9 cellular contexts compared by ENCODE assay signal in genomic region chr16:68257251-68257905, GRCh38. TPM values are rescaled to one million over a fixed set of nuclear protein-coding genes. Genes with fewer than 3 reads are reported as not detected.
DNase-seq lines count a peak whose midpoint lies in the region; ATAC-seq lines count a peak whose summit lies in the region.
"Had no signal": no experiment of that assay in that cellular context is flagged by ENCODE, and none has a peak within 500 bp of the region (broad histone marks: within the 10 kb centered on the region; RNA-seq: fewer than 3 reads in every experiment).

No MANE protein-coding gene starts in this region.

- no peak overlapping the region for H3K4me3 ChIP-seq in muscle layer of duodenum (ENCODE audit: low read depth in 1 of 2, low read length in 2 of 2)
- H3K4me3 ChIP-seq: lung had no signal

- peaks cover 19 to 56% of the 10 kb centered on the region in 2 donors for H3K36me3 ChIP-seq in muscle layer of duodenum (ENCODE audit: control insufficient read depth in 1 of 2, insufficient read depth in 2 of 2, low read length in 2 of 2)

- H3K27ac ChIP-seq in muscle layer of duodenum (ENCODE audit: low read length): peak overlapping the region; percentile 43

- H3K4me1 ChIP-seq in muscle layer of duodenum (ENCODE audit: control insufficient read depth in 1 of 2, insufficient read depth in 2 of 2, low read length in 2 of 2): peaks cover 0 to 8% of the 10 kb centered on the region in 2 donors

- peak; percentile 57 for ATAC-seq in HG02981 (IDR thresholded peaks at IDR 0.05; ENCODE audit: unreplicated experiment)
- no peak for ATAC-seq in left lobe of liver
- no peak for ATAC-seq in GM21619 (IDR thresholded peaks at IDR 0.05; ENCODE audit: unreplicated experiment)

- no peaks in the 10 kb centered on the region for H3K27me3 ChIP-seq in muscle layer of duodenum (ENCODE audit: low read depth, low read length)

- DNase-seq in NCI-H2171 treated with DMSO at 0.1 percent for 48 hours (lab: John Stamatoyannopoulos, UW) (peak; percentile 41), NCI-H2171 (lab: John Stamatoyannopoulos, UW) (no peak), SHP77 (lab: John Stamatoyannopoulos, UW) (peak; percentile 88 to 94), left lobe of liver (ENCODE audit: low spot score) (no peak)
- no peak for DNase-seq in activated effector memory CD4-positive, alpha-beta T cell treated with anti-CD3 and anti-CD28 coated beads, Interleukin-2, amount 50 U/mL, for 16 hours

- H3K9me3 ChIP-seq in muscle layer of duodenum (ENCODE audit: control insufficient read depth in 1 of 2, low read length in 2 of 2): no peaks in the 10 kb centered on the region

RNA-seq across cellular contexts. Expression of gene SLC7A6, which starts 6.9 kb away (rescaled TPM):
- 1.6 TPM for total RNA-seq in left lobe of liver

RNA-seq across cellular contexts. Expression of gene PLA2G15, which starts 12.2 kb away (rescaled TPM):
- 12.5 TPM for total RNA-seq in left lobe of liver

RNA-seq across cellular contexts. Expression of gene ESRP2, which starts 21.5 kb away (rescaled TPM):
- 78.9 TPM for total RNA-seq in left lobe of liver

RNA-seq across cellular contexts. Expression of gene SLC7A6OS, which starts 53.4 kb away (rescaled TPM):
- total RNA-seq in left lobe of liver: 5.8 TPM

RNA-seq across cellular contexts. Expression of gene PRMT7, which starts 53.4 kb away (rescaled TPM):
- total RNA-seq in left lobe of liver: 27.7 TPM

Comparison
In these comparisons a context has a peak if more than half of its experiments do, and no peak if none do; other contexts are left out.
1. DNase-seq: peak in NCI-H2171 treated with DMSO at 0.1 percent for 48 hours (single experiment) and SHP77 (2 of 2); none in NCI-H2171 (single experiment), left lobe of liver (single experiment) and activated effector memory CD4-positive, alpha-beta T cell treated with anti-CD3 and anti-CD28 coated beads, Interleukin-2, amount 50 U/mL, for 16 hours (single experiment).